9 cellular contexts compared by ENCODE assay signal in the genomic region with DNA sequence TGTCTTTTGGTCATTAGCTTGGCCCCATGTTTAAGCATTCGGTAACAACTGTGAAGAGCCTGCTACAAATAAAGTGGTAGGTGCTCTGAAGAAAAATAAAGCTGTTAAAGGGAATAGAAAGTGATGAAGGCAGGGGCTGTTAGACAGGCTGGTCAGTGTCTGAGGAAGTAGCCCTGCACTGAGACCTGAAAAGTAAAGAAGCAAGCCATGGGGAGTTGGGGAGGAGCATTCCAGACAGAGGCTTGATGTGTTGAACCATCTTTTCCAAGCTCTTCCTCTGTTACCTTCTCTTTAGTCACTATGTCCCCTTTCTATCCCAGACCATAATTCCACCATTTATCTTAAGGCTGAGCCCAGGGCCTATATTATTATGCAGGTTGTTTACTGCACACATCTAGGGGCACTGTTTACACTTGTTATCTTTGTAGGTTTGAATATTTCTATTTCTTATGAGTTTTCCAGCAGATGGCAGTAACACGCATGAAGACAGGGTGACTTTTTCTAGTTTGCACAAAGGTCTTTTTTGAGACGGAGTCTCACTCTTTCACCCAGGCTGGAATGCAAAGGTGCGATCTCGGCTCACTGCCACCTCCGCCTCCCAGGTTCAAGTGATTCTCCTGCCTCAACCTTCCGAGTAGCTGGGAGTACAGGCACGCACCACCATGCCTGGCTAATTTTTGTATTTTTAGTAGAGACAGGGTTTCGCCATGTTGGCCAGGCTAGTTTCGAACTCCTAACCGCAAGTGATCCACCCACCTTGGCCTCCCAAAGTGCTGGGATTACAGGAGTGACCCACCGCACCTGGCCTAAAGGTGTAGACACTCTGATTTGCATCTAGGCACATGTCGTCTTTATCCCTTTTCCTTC. TPM values are rescaled to one million over a fixed set of nuclear protein-coding genes. Genes with fewer than 3 reads are reported as not detected.
A peak's percentile ranks its signal among the peaks of the same experiment; 100 is the strongest.
DNase-seq lines count a peak whose midpoint lies in the region; ATAC-seq, FAIRE-seq and TF ChIP-seq lines count a peak whose summit lies in the region.
"Had no signal": no experiment of that assay in that cellular context is flagged by ENCODE, and none has a peak within 500 bp of the region (broad histone marks: within the 10 kb centered on the region; RNA-seq: fewer than 3 reads in every experiment).

No MANE protein-coding gene starts in this region.

- H3K4me1 ChIP-seq in GM23248 (ENCODE audit: insufficient read depth) (no peaks in the 10 kb centered on the region), endothelial cell of umbilical vein (ENCODE audit: control insufficient read depth, extremely low read depth, insufficient read depth, low read length) (no peaks in the 10 kb centered on the region)

- H3K9ac ChIP-seq in GM23248 (no peak overlapping the region), endothelial cell of umbilical vein (replicated peaks; ENCODE audit: extremely low read depth, insufficient read depth, low read length) (no peak overlapping the region)

- H4K20me1 ChIP-seq in GM23248 (ENCODE audit: insufficient read depth) = peaks cover 11% of the 10 kb centered on the region; the same call in 1 of the 2 replicates
- H4K20me1 ChIP-seq in endothelial cell of umbilical vein (replicated peaks; ENCODE audit: control insufficient read depth, extremely low read depth, insufficient read depth, low read length) = peaks cover 2% of the 10 kb centered on the region

- CTCF ChIA-PET in endothelial cell of umbilical vein (lab: Charles Lee) = interaction anchor here (0.8 to 1.4 kb wide), 2 partner anchors 200 kb away, joined by 3 to 8 read pairs; no protein-coding TSS in a partner anchor

- H3K4me2 ChIP-seq in GM23248 (ENCODE audit: unreplicated experiment) = no peak overlapping the region
- no peak overlapping the region for H3K4me2 ChIP-seq in endothelial cell of umbilical vein (ENCODE audit: insufficient read depth, low read length)

- H3K27me3 ChIP-seq in GM23248 (replicated peaks; ENCODE audit: insufficient read depth) (no peaks in the 10 kb centered on the region), endothelial cell of umbilical vein (ENCODE audit: control insufficient read depth in 2 of 2, insufficient read depth in 2 of 2, low read length in 2 of 2) (no peaks in the 10 kb centered on the region)
- H3K27me3 ChIP-seq: gastroesophageal sphincter had no signal

- TF ChIP-seq POLR2A in endothelial cell of umbilical vein (IDR thresholded peaks at IDR 0.05; ENCODE audit: low read depth, low read length) = no peak

- no peaks in the 10 kb centered on the region for H3K9me2 ChIP-seq in GM23248 (ENCODE audit: insufficient read depth)

- H3K36me3 Mint-ChIP-seq in progenitor cell of endocrine pancreas (ENCODE audit: insufficient read depth) = peaks cover 2% of the 10 kb centered on the region

- ATAC-seq in HG02840 (IDR thresholded peaks at IDR 0.05; ENCODE audit: low FRiP score, unreplicated experiment) = no peak
- ATAC-seq: gastroesophageal sphincter had no signal

- intact Hi-C loops in endothelial cell of umbilical vein (cut with micrococcal nuclease) = no loop called here

- H3K4me3 ChIP-seq in GM23248 (no peak overlapping the region), endothelial cell of umbilical vein (replicated peaks in 1 of 3; ENCODE audit: insufficient read depth in 1 of 3, low read depth in 1 of 3, low read length in 3 of 3) (no peak overlapping the region)
- H3K4me3 ChIP-seq: gastroesophageal sphincter had no signal

- H2AFZ ChIP-seq in GM23248 = no peak overlapping the region
- no peak overlapping the region for H2AFZ ChIP-seq in endothelial cell of umbilical vein (ENCODE audit: low read depth, low read length)

- no TSS peak for BruUV-seq in endothelial cell of umbilical vein (replicated peaks; lab: Mats Ljungman, UMichigan)

- DNase-seq in GM23248 (peak; percentile 15), OCI-M1 (lab: John Stamatoyannopoulos, UW) (peak; percentile 58), endothelial cell of umbilical vein (ENCODE audit: low read depth, low spot score) (peak; percentile 12), progenitor cell of endocrine pancreas (ENCODE audit: low spot score, unreplicated experiment) (no peak), activated T-cell treated with anti-CD3 and anti-CD28 coated beads for 4 hours (no peak), cerebellum (ENCODE audit: low spot score) (no peak)
- DNase-seq: activated CD4-positive, alpha-beta T cell treated with anti-CD3 and anti-CD28 coated beads, Interleukin-2, amount 10 ng/mL, durations not matched to agents 24 days and 14 days had no signal

- no peaks in the 10 kb centered on the region for H3F3A ChIP-seq in GM23248 (ENCODE audit: insufficient read depth)

- no peaks in the 10 kb centered on the region for H3K9me3 Mint-ChIP-seq in progenitor cell of endocrine pancreas (ENCODE audit: low read depth)
- H3K9me3 Mint-ChIP-seq: activated CD4-positive, alpha-beta T cell treated with anti-CD3 and anti-CD28 coated beads, Interleukin-2, amount 10 ng/mL, durations not matched to agents 24 days and 14 days had no signal

- H3K79me2 ChIP-seq in GM23248 (ENCODE audit: insufficient read depth) = peaks cover 76% of the 10 kb centered on the region
- peaks cover 12% of the 10 kb centered on the region for H3K79me2 ChIP-seq in endothelial cell of umbilical vein (ENCODE audit: control insufficient read depth, insufficient read depth, low read length)

- in situ Hi-C loops in GM23248 (cut with MboI) = loop anchor here (25.0 kb wide), 1 partner anchor 258 kb away; a partner anchor contains a TSS

- H3K36me3 ChIP-seq in GM23248 (ENCODE audit: low read depth) (no peaks in the 10 kb centered on the region), endothelial cell of umbilical vein (ENCODE audit: control insufficient read depth in 2 of 2, extremely low read depth in 1 of 2, insufficient read depth in 2 of 2, low read length in 2 of 2) (peaks cover 0 to 4% of the 10 kb centered on the region in 2 experiments)

- dilution Hi-C loops in endothelial cell of umbilical vein (cut with MboI; ENCODE audit: extremely low pct_ligation_motif_present, low sequenced_read_pairs) = no loop called here

- no peak overlapping the region for H3K27ac ChIP-seq in GM23248
- no peak overlapping the region for H3K27ac ChIP-seq in endothelial cell of umbilical vein (ENCODE audit: insufficient read depth, low read depth, low read length)
- H3K27ac ChIP-seq: gastroesophageal sphincter had no signal

- POLR2A ChIA-PET in endothelial cell of umbilical vein (lab: Charles Lee) = no interaction called here

- peaks cover 7% of the 10 kb centered on the region for H3K4me1 Mint-ChIP-seq in progenitor cell of endocrine pancreas (ENCODE audit: low read depth)
- H3K4me1 Mint-ChIP-seq: activated CD4-positive, alpha-beta T cell treated with anti-CD3 and anti-CD28 coated beads, Interleukin-2, amount 10 ng/mL, durations not matched to agents 24 days and 14 days had no signal

- 91 to 94% methylated on average over 13 of the region's 13 CpGs for WGBS in GM23248 (ENCODE audit: low coverage in 1 of 2, low lambda C conversion rate in 2 of 2, missing lambda C conversion rate in 2 of 2), 2 experiments

- no peaks in the 10 kb centered on the region for H3K27me3 Mint-ChIP-seq in progenitor cell of endocrine pancreas
- H3K27me3 Mint-ChIP-seq: activated CD4-positive, alpha-beta T cell treated with anti-CD3 and anti-CD28 coated beads, Interleukin-2, amount 10 ng/mL, durations not matched to agents 24 days and 14 days had no signal

- H3K9me3 ChIP-seq in GM23248 (ENCODE audit: low read depth) = no peaks in the 10 kb centered on the region
- no peaks in the 10 kb centered on the region for H3K9me3 ChIP-seq in endothelial cell of umbilical vein (replicated peaks; ENCODE audit: control insufficient read depth, insufficient read depth, low read length)
- H3K9me3 ChIP-seq: gastroesophageal sphincter had no signal

- FAIRE-seq in endothelial cell of umbilical vein (lab: Jason Lieb, UNC) = no peak

- TF ChIP-seq CTCF in endothelial cell of umbilical vein (IDR thresholded peaks at IDR 0.05; ENCODE audit: extremely low read depth in 1 of 2, insufficient read depth in 1 of 2, low read depth in 1 of 2, low read length in 2 of 2) (peak; percentile 4 to 22), progenitor cell of endocrine pancreas (IDR thresholded peaks at IDR 0.05; ENCODE audit: unreplicated experiment) (no peak)

- no peaks in the 10 kb centered on the region for H3K9me1 ChIP-seq in endothelial cell of umbilical vein (replicated peaks; ENCODE audit: control insufficient read depth, extremely low read depth, insufficient read depth, low read length)

- H3K4me3 Mint-ChIP-seq in progenitor cell of endocrine pancreas (ENCODE audit: low read depth) = no peak overlapping the region
- H3K4me3 Mint-ChIP-seq: activated CD4-positive, alpha-beta T cell treated with anti-CD3 and anti-CD28 coated beads, Interleukin-2, amount 10 ng/mL, durations not matched to agents 24 days and 14 days had no signal

- H3K27ac Mint-ChIP-seq in progenitor cell of endocrine pancreas = peak overlapping the region; percentile 56
- H3K27ac Mint-ChIP-seq: activated CD4-positive, alpha-beta T cell treated with anti-CD3 and anti-CD28 coated beads, Interleukin-2, amount 10 ng/mL, durations not matched to agents 24 days and 14 days had no signal

TF ChIP-seq in endothelial cell of umbilical vein, 7 proteins besides CTCF, POLR2A, EP300 and RAD21 (continues in another document):
- no peak for TF ChIP-seq MYC (IDR thresholded peaks at IDR 0.05; ENCODE audit: low read depth, low read length)
- TF ChIP-seq JUN (IDR thresholded peaks at IDR 0.05; ENCODE audit: borderline replicate concordance, insufficient read depth, insufficient read length, low read depth) = no peak
- no peak for TF ChIP-seq FOS (IDR thresholded peaks at IDR 0.05; ENCODE audit: borderline replicate concordance, insufficient read depth, low read length)
- no peak for TF ChIP-seq POLR2AphosphoS5 (IDR thresholded peaks at IDR 0.05; ENCODE audit: insufficient read depth, low read depth, low read length)
- no peak for TF ChIP-seq EZH2 (IDR thresholded peaks at IDR 0.05; ENCODE audit: borderline replicate concordance, low read depth, low read length, severe bottlenecking)
- no peak for TF ChIP-seq GATA2 (IDR thresholded peaks at IDR 0.05; ENCODE audit: insufficient read depth, insufficient read length, low read depth, low read length)

RNA-seq across cellular contexts. Expression of a gene that starts 23.0 kb away (rescaled TPM):
- 16.6 and 23.0 TPM in 2 replicates for total RNA-seq in GM23248 (2014; rRNA removed; shearing (Covaris generic))
- polyA plus RNA-seq in GM23248 (2016; fragmentation: Nextera tagmentation; extraction: Ambion mirVana) (0.87 and 0.96 TPM in 2 replicates), endothelial cell of umbilical vein (9.9 and 10.5 TPM in 2 replicates)
- total RNA-seq in endothelial cell of umbilical vein (25.2 and 32.0 TPM in 2 replicates), progenitor cell of endocrine pancreas (46.8 and 53.6 TPM in 2 replicates), cerebellum (37.2 TPM)
- polyA plus RNA-seq in endothelial cell of umbilical vein (2011; cell fraction: cytosol; rRNA removed) = 7.3 and 9.3 TPM in 2 replicates
- 26.9 and 27.3 TPM in 2 replicates for polyA plus RNA-seq in endothelial cell of umbilical vein (2011; cell fraction: nucleus; rRNA removed)
- 15.5 and 19.3 TPM in 2 replicates for polyA plus RNA-seq in endothelial cell of umbilical vein (2012)
- 8.2 and 10.5 TPM in 2 replicates for polyA minus RNA-seq in endothelial cell of umbilical vein
- polyA minus RNA-seq in endothelial cell of umbilical vein (2011; cell fraction: cytosol; rRNA and poly(A)+ RNA removed) = 12.8 TPM
- polyA minus RNA-seq in endothelial cell of umbilical vein (2011; cell fraction: nucleus; rRNA and poly(A)+ RNA removed) = 5.7 and 8.3 TPM in 2 replicates

Comparison
In these comparisons a context has a peak if more than half of its experiments do, and no peak if none do; other contexts are left out.
1. DNase-seq: peak in GM23248 (single experiment), OCI-M1 (single experiment) and endothelial cell of umbilical vein (single experiment); none in progenitor cell of endocrine pancreas (single experiment), activated T-cell treated with anti-CD3 and anti-CD28 coated beads for 4 hours (single experiment) and cerebellum (single experiment).